Comparison of ENCODE assay signal across 8 cellular contexts in genomic region chr2:119222863-119223520, GRCh38. TPM values are rescaled to one million over a fixed set of nuclear protein-coding genes. Genes with fewer than 3 reads are reported as not detected.
DNase-seq lines count a peak whose midpoint lies in the region; ATAC-seq, FAIRE-seq and TF ChIP-seq lines count a peak whose summit lies in the region.

No MANE protein-coding gene starts in this region.

- ATAC-seq in stimulated activated memory B cell treated with anti-CD40 and anti-IgM and Interleukin-4, amounts not matched to agents 10 μg/mL and 1 μg/mL and 100 μg/mL, for 72 hours: no peak
- ATAC-seq in HG03565 (IDR thresholded peaks at IDR 0.05; ENCODE audit: unreplicated experiment): no peak
- ATAC-seq in HG03025 (IDR thresholded peaks at IDR 0.05; ENCODE audit: low FRiP score, unreplicated experiment): no peak

- H3K4me2 ChIP-seq in astrocyte (ENCODE audit: low read length): peak overlapping the region; percentile 93

- peaks cover 8% of the 10 kb centered on the region for H3K36me3 Mint-ChIP-seq in astrocyte (ENCODE audit: low read depth, unreplicated experiment)
- no peaks in the 10 kb centered on the region for H3K36me3 Mint-ChIP-seq in stimulated activated memory B cell treated with anti-CD40 and anti-IgM and Interleukin-4, amounts not matched to agents 10 μg/mL and 1 μg/mL and 100 μg/mL, for 72 hours
- no peaks in the 10 kb centered on the region for H3K36me3 Mint-ChIP-seq in activated CD4-positive, alpha-beta T cell treated with anti-CD3 and anti-CD28 coated beads, Interleukin-2, amount 10 ng/mL, durations not matched to agents 7 days and 5 days (ENCODE audit: low read depth)

- peaks cover 18% of the 10 kb centered on the region for H3K4me1 ChIP-seq in HEK293 (ENCODE audit: control insufficient read depth, insufficient read depth, low read length)
- peaks cover 11% of the 10 kb centered on the region for H3K4me1 ChIP-seq in astrocyte (ENCODE audit: insufficient read depth, low read length)

- no peak for TF ChIP-seq CTCF in HEK293 (tag by site-specific recombination; IDR thresholded peaks at IDR 0.05)
- TF ChIP-seq CTCF in astrocyte (IDR thresholded peaks at IDR 0.05; ENCODE audit: insufficient read depth, low read depth, low read length): no peak

- peaks cover 25% of the 10 kb centered on the region for H3K27me3 Mint-ChIP-seq in astrocyte (ENCODE audit: low read depth, unreplicated experiment)
- no peaks in the 10 kb centered on the region for H3K27me3 Mint-ChIP-seq in stimulated activated memory B cell treated with anti-CD40 and anti-IgM and Interleukin-4, amounts not matched to agents 10 μg/mL and 1 μg/mL and 100 μg/mL, for 72 hours
- H3K27me3 Mint-ChIP-seq in activated CD4-positive, alpha-beta T cell treated with anti-CD3 and anti-CD28 coated beads, Interleukin-2, amount 10 ng/mL, durations not matched to agents 7 days and 5 days: peaks cover 47% of the 10 kb centered on the region

- H3K4me3 ChIP-seq in HEK293 (ENCODE audit: low read depth, low read length) (peak overlapping the region; percentile 62), astrocyte (ENCODE audit: insufficient read depth, low read depth, low read length) (peak overlapping the region; percentile 73)

- peaks cover 35% of the 10 kb centered on the region for H3K79me2 ChIP-seq in astrocyte (ENCODE audit: insufficient read depth, low read length)

- no peaks in the 10 kb centered on the region for H3K27me3 ChIP-seq in astrocyte (ENCODE audit: insufficient read depth, low read length)

- H3K9me3 Mint-ChIP-seq in astrocyte (ENCODE audit: unreplicated experiment): no peaks in the 10 kb centered on the region
- no peaks in the 10 kb centered on the region for H3K9me3 Mint-ChIP-seq in stimulated activated memory B cell treated with anti-CD40 and anti-IgM and Interleukin-4, amounts not matched to agents 10 μg/mL and 1 μg/mL and 100 μg/mL, for 72 hours
- no peaks in the 10 kb centered on the region for H3K9me3 Mint-ChIP-seq in activated CD4-positive, alpha-beta T cell treated with anti-CD3 and anti-CD28 coated beads, Interleukin-2, amount 10 ng/mL, durations not matched to agents 7 days and 5 days

- H2AFZ ChIP-seq in astrocyte (ENCODE audit: low read depth, low read length): peak overlapping the region; percentile 89

- FAIRE-seq in astrocyte (lab: Jason Lieb, UNC): no peak

- H3K4me1 Mint-ChIP-seq in astrocyte (ENCODE audit: low read depth, unreplicated experiment): peaks cover 13% of the 10 kb centered on the region
- H3K4me1 Mint-ChIP-seq in stimulated activated memory B cell treated with anti-CD40 and anti-IgM and Interleukin-4, amounts not matched to agents 10 μg/mL and 1 μg/mL and 100 μg/mL, for 72 hours: no peaks in the 10 kb centered on the region
- no peaks in the 10 kb centered on the region for H3K4me1 Mint-ChIP-seq in activated CD4-positive, alpha-beta T cell treated with anti-CD3 and anti-CD28 coated beads, Interleukin-2, amount 10 ng/mL, durations not matched to agents 7 days and 5 days

- no peak for DNase-seq in astrocyte (ENCODE audit: low read depth)
- DNase-seq in left kidney (ENCODE audit: low read depth, low spot score): peak; percentile 10
- no peak for DNase-seq in activated CD4-positive, alpha-beta T cell treated with anti-CD3 and anti-CD28 coated beads, Interleukin-2, amount 10 ng/mL, durations not matched to agents 7 days and 5 days
- DNase-seq in NCI-H2029 treated with DMSO at 0.1 percent for 48 hours (lab: John Stamatoyannopoulos, UW): no peak

- H3K9me3 ChIP-seq in HEK293 (ENCODE audit: control insufficient read depth, insufficient read depth, low read depth, low read length) (no peaks in the 10 kb centered on the region), astrocyte (ENCODE audit: insufficient read depth, low read depth, low read length) (no peaks in the 10 kb centered on the region)

- H3K4me3 Mint-ChIP-seq in astrocyte (ENCODE audit: unreplicated experiment): peak overlapping the region; percentile 76
- H3K4me3 Mint-ChIP-seq in stimulated activated memory B cell treated with anti-CD40 and anti-IgM and Interleukin-4, amounts not matched to agents 10 μg/mL and 1 μg/mL and 100 μg/mL, for 72 hours: peak overlapping the region; percentile 70
- no peak overlapping the region for H3K4me3 Mint-ChIP-seq in activated CD4-positive, alpha-beta T cell treated with anti-CD3 and anti-CD28 coated beads, Interleukin-2, amount 10 ng/mL, durations not matched to agents 7 days and 5 days

- CTCF ChIA-PET in HEK293 (lab: Yijun Ruan, JAX): interaction anchor here (0.7 kb wide), 1 partner anchor 10 kb away, joined by 3 read pairs; no protein-coding TSS in a partner anchor
- CTCF ChIA-PET in activated CD4-positive, alpha-beta T cell treated with anti-CD3 and anti-CD28 coated beads, Interleukin-2, amount 10 ng/mL, durations not matched to agents 7 days and 5 days (lab: Charles Lee): no interaction called here

- H4K20me1 ChIP-seq in astrocyte (ENCODE audit: insufficient read depth, low read length): no peaks in the 10 kb centered on the region

- H3K27ac ChIP-seq in HEK293 (ENCODE audit: extremely low read depth, low read depth, low read length): peak overlapping the region; percentile 4; the same call in 1 of the 2 replicates
- no peak overlapping the region for H3K27ac ChIP-seq in astrocyte (ENCODE audit: low read depth, low read length)

- H3K9ac ChIP-seq in astrocyte (ENCODE audit: low read length): peak overlapping the region; percentile 79

- H3K36me3 ChIP-seq in HEK293 (ENCODE audit: control insufficient read depth in 2 of 2, insufficient read depth in 1 of 2, low read length in 2 of 2) (peaks cover 0 to 7% of the 10 kb centered on the region in 2 experiments; a peak in 1 of 3 replicates), astrocyte (ENCODE audit: insufficient read depth, low read length) (no peaks in the 10 kb centered on the region)

- no peak overlapping the region for H3K27ac Mint-ChIP-seq in astrocyte (ENCODE audit: unreplicated experiment)
- peak overlapping the region; percentile 2 for H3K27ac Mint-ChIP-seq in stimulated activated memory B cell treated with anti-CD40 and anti-IgM and Interleukin-4, amounts not matched to agents 10 μg/mL and 1 μg/mL and 100 μg/mL, for 72 hours
- H3K27ac Mint-ChIP-seq in activated CD4-positive, alpha-beta T cell treated with anti-CD3 and anti-CD28 coated beads, Interleukin-2, amount 10 ng/mL, durations not matched to agents 7 days and 5 days: no peak overlapping the region

- POLR2A ChIA-PET in HEK293 (lab: Yijun Ruan, JAX): interaction anchor here (0.5 to 1.0 kb wide), 3 partner anchors 32 to 1682 kb away, joined by 3 to 4 read pairs (median 3); no protein-coding TSS in a partner anchor
- POLR2A ChIA-PET in activated CD4-positive, alpha-beta T cell treated with anti-CD3 and anti-CD28 coated beads, Interleukin-2, amount 10 ng/mL, durations not matched to agents 7 days and 5 days (lab: Charles Lee): interaction anchor here (0.7 kb wide), 1 partner anchor 150 kb away, joined by 3 read pairs; no protein-coding TSS in a partner anchor

TF ChIP-seq in HEK293, 187 proteins besides CTCF, POLR2A, EP300 and RAD21:
- TF ChIP-seq ZNF654 (tag by site-specific recombination; IDR thresholded peaks at IDR 0.05; ENCODE audit: low read depth): no peak
- TF ChIP-seq ZNF621 (tag by site-specific recombination; IDR thresholded peaks at IDR 0.05): no peak
- no peak for TF ChIP-seq ZNF114 (tag by site-specific recombination; IDR thresholded peaks at IDR 0.05)
- TF ChIP-seq ZNF514 (tag by site-specific recombination; IDR thresholded peaks at IDR 0.05): no peak
- TF ChIP-seq ZNF426 (tag by site-specific recombination; IDR thresholded peaks at IDR 0.05): no peak
- no peak for TF ChIP-seq SETDB1 (IDR thresholded peaks at IDR 0.05; ENCODE audit: insufficient read length, low read length)
- peak; percentile 20; the same call in 1 of the 2 replicates for TF ChIP-seq ZNF600 (tag by site-specific recombination; IDR thresholded peaks at IDR 0.05)
- TF ChIP-seq ZNF311 (tag by site-specific recombination; IDR thresholded peaks at IDR 0.05; ENCODE audit: borderline replicate concordance): no peak

RNA-seq across cellular contexts. Expression of gene STEAP3, which starts 0.6 kb away (rescaled TPM):
- 38.8 and 43.1 TPM in 2 replicates for total RNA-seq in astrocyte
- total RNA-seq in activated CD4-positive, alpha-beta T cell treated with anti-CD3 and anti-CD28 coated beads, Interleukin-2, amount 10 ng/mL, durations not matched to agents 7 days and 5 days: under 1 TPM in 1 of 2 experiments, not detected in 1; 0.06 TPM

Comparison
In these comparisons a context has a peak if more than half of its experiments do, and no peak if none do; other contexts are left out.
1. RNA of gene STEAP3, which starts 0.6 kb away (total RNA-seq): 38.8 to 43.1 TPM in astrocyte; 0.06 TPM in activated CD4-positive, alpha-beta T cell treated with anti-CD3 and anti-CD28 coated beads, Interleukin-2, amount 10 ng/mL, durations not matched to agents 7 days and 5 days; every median in the first group is over 10 times any median in the second.